ENCODE assay signal across 11 cellular contexts in the genomic region with DNA sequence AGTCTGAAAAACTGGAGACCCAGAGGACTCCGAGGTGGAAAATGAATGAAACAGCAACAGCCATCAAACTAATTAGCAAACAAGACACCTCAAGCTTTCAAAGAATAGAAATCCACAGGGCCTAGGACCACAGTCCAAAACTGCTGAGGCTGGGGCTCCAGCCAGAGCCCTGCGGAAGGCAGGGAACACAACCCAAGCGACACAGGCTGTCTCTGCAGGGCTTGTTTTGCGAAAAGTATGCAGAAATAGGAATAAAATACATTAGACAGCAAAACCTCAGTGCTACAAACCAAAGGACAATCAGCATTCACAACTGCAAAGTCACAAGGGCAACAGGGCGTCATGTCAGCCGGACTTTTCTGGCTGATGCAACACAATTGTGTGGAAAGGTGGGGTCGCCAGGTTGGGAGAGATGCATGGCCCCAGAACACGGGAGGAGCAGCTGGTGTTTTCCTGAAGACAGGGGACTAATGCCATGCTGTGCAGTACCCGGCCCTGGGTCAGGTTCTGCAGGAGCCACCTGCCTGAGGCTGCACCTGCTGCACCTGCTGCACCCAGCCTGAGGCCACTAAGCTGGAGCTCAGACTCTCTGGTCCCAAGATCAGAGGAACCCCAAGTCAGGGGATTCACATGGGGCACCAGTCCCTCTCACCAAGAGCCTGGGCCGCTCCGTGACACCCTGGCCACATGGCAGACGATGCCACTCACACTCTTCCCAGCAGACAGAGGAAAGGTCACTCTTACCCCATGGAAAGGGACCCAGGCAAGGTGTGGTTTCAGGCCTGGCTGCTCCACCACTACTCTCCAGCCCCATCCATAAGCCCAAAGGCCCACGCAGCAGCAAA.
A peak's percentile ranks its signal among the peaks of the same experiment; 100 is the strongest.
DNase-seq lines count a peak whose midpoint lies in the region; ATAC-seq and TF ChIP-seq lines count a peak whose summit lies in the region.
"Had no signal": no experiment of that assay in that cellular context is flagged by ENCODE, and none has a peak within 500 bp of the region (broad histone marks: within the 10 kb centered on the region; RNA-seq: fewer than 3 reads in every experiment).

No MANE protein-coding gene starts in this region.

- ATAC-seq in gastroesophageal sphincter (no peak), HG02571 (IDR thresholded peaks at IDR 0.05; ENCODE audit: unreplicated experiment) (no peak)

- peak overlapping the region; percentile 88 for H3K27ac Mint-ChIP-seq in osteocyte (ENCODE audit: unreplicated experiment)
- no peak overlapping the region for H3K27ac Mint-ChIP-seq in HFFc6

- H3K9me3 Mint-ChIP-seq in osteocyte (ENCODE audit: unreplicated experiment) (no peaks in the 10 kb centered on the region), HFFc6 (no peaks in the 10 kb centered on the region)

- H3K4me3 ChIP-seq in gastroesophageal sphincter, result no peak overlapping the region

- no peak for TF ChIP-seq EP300 in gastroesophageal sphincter (IDR thresholded peaks at IDR 0.05)

- no peaks in the 10 kb centered on the region for H3K9me3 ChIP-seq in gastroesophageal sphincter
- H3K9me3 ChIP-seq: neutrophil had no signal

- H3K27me3 ChIP-seq in gastroesophageal sphincter, result no peaks in the 10 kb centered on the region
- H3K27me3 ChIP-seq: neutrophil had no signal

- H3K27me3 Mint-ChIP-seq in osteocyte (ENCODE audit: unreplicated experiment) (no peaks in the 10 kb centered on the region), HFFc6 (ENCODE audit: insufficient read depth) (no peaks in the 10 kb centered on the region)

- H3K4me1 ChIP-seq in gastroesophageal sphincter, result peaks cover 0 to 57% (median 30%) of the 10 kb centered on the region in 3 donors

- peak overlapping the region; percentile 7 to 87 (median 80) for H3K27ac ChIP-seq in gastroesophageal sphincter
- H3K27ac ChIP-seq: neutrophil had no signal

- DNase-seq in DMS53 (lab: John Stamatoyannopoulos, UW), result peak; percentile 74
- peak; percentile 85 for DNase-seq in NCI-H69 (lab: John Stamatoyannopoulos, UW)
- no peak for DNase-seq in osteocyte (ENCODE audit: extremely low spot score, unreplicated experiment)
- DNase-seq in stimulated activated CD4-positive, alpha-beta T cell treated with anti-CD3 and anti-CD28 coated beads, Interleukin-4, amount 100 ng/mL, for 24 hours, result no peak
- DNase-seq in HFFc6, result no peak
- DNase-seq in NCI-H1436 (lab: John Stamatoyannopoulos, UW), result no peak
- DNase-seq: activated CD4-positive, alpha-beta T cell treated with anti-CD3 and anti-CD28 coated beads for 1 hour; foreskin melanocyte had no signal

- H3K36me3 ChIP-seq in gastroesophageal sphincter, result no peaks in the 10 kb centered on the region
- H3K36me3 ChIP-seq: neutrophil had no signal

- H3K4me1 Mint-ChIP-seq in osteocyte (ENCODE audit: unreplicated experiment) (peaks cover 41% of the 10 kb centered on the region), HFFc6 (ENCODE audit: low read depth) (peaks cover 40% of the 10 kb centered on the region)

- H3K4me3 Mint-ChIP-seq in osteocyte (ENCODE audit: unreplicated experiment) (no peak overlapping the region), HFFc6 (no peak overlapping the region)

- peaks cover 8% of the 10 kb centered on the region for H3K36me3 Mint-ChIP-seq in osteocyte (ENCODE audit: unreplicated experiment)
- H3K36me3 Mint-ChIP-seq in HFFc6 (ENCODE audit: low read depth), result peaks cover 7% of the 10 kb centered on the region

- TF ChIP-seq CTCF in gastroesophageal sphincter (IDR thresholded peaks at IDR 0.05) (no peak), osteocyte (IDR thresholded peaks at IDR 0.05) (no peak), HFFc6 (IDR thresholded peaks at IDR 0.05) (no peak)

- no peak for TF ChIP-seq POLR2A in gastroesophageal sphincter (IDR thresholded peaks at IDR 0.05)

- WGBS in gastroesophageal sphincter (ENCODE audit: low coverage in 1 of 2), 2 donors, result 73 to 93% methylated on average over 3 to 5 of the region's 13 CpGs

Comparison
In these comparisons a context has a peak if more than half of its experiments do, and no peak if none do; other contexts are left out.
1. DNase-seq: peak in DMS53 (single experiment) and NCI-H69 (single experiment); none in osteocyte (single experiment), stimulated activated CD4-positive, alpha-beta T cell treated with anti-CD3 and anti-CD28 coated beads, Interleukin-4, amount 100 ng/mL, for 24 hours (single experiment), HFFc6 (single experiment) and NCI-H1436 (single experiment).